ENCODE assay signal across 17 cellular contexts in genomic region chr5:142826093-142826492, GRCh38. TPM values are rescaled to one million over a fixed set of nuclear protein-coding genes. Genes with fewer than 3 reads are reported as not detected.
DNase-seq lines count a peak whose midpoint lies in the region; ATAC-seq and TF ChIP-seq lines count a peak whose summit lies in the region.
"Had no signal": no experiment of that assay in that cellular context is flagged by ENCODE, and none has a peak within 500 bp of the region (broad histone marks: within the 10 kb centered on the region; RNA-seq: fewer than 3 reads in every experiment).

No MANE protein-coding gene starts in this region.

- in situ Hi-C loops in IMR-90 (cut with MboI; ENCODE audit: low sequenced_read_pairs), result no loop called here

- H2AK5ac ChIP-seq in IMR-90 (ENCODE audit: low read depth, low read length), result no peak overlapping the region; the same call in 1 of the 2 replicates

- intact Hi-C loops in CD14-positive monocyte (cut with micrococcal nuclease), result loop anchor here in 1 of 2 donors (5.0 kb wide), 1 partner anchor 34 kb away; no protein-coding TSS in a partner anchor
- intact Hi-C loops in IMR-90 (cut with micrococcal nuclease), result no loop called here

- H3K14ac ChIP-seq in IMR-90 (replicated peaks; ENCODE audit: low read depth, low read length), result peak overlapping the region; percentile 24; the same call in 1 of the 2 replicates

- H3K27ac ChIP-seq in IMR-90 (ENCODE audit: insufficient read depth, low read length) (no peak overlapping the region), parathyroid adenoma (peak overlapping the region; percentile 36), hepatocyte (no peak overlapping the region)
- H3K27ac ChIP-seq: lower lobe of right lung had no signal

- no peaks in the 10 kb centered on the region for H3K79me2 ChIP-seq in parathyroid adenoma
- peaks cover 51% of the 10 kb centered on the region for H3K79me2 ChIP-seq in hepatocyte

- H3K4me3 Mint-ChIP-seq in CD14-positive monocyte, result no peak overlapping the region
- no peak overlapping the region for H3K4me3 Mint-ChIP-seq in chondrocyte (ENCODE audit: unreplicated experiment)
- H3K4me3 Mint-ChIP-seq: H9, nephron progenitor cell had no signal

- H3K4me1 Mint-ChIP-seq in CD14-positive monocyte, result peaks cover 80% of the 10 kb centered on the region
- H3K4me1 Mint-ChIP-seq in chondrocyte (ENCODE audit: low read depth), result peaks cover 80% of the 10 kb centered on the region

- H4K91ac ChIP-seq in IMR-90 (ENCODE audit: insufficient read depth, low read depth, low read length), result no peak overlapping the region

- H3K56ac ChIP-seq in IMR-90 (ENCODE audit: extremely low read depth, insufficient read depth, low read length), result no peak overlapping the region

- POLR2A ChIA-PET in IMR-90 (lab: Charles Lee; ENCODE audit: unreplicated experiment), result no interaction called here

- peaks cover 0 to 1% (median 0%) of the 10 kb centered on the region in 7 donors for H3K9me3 Mint-ChIP-seq in CD14-positive monocyte
- no peaks in the 10 kb centered on the region for H3K9me3 Mint-ChIP-seq in chondrocyte (ENCODE audit: low read depth)
- H3K9me3 Mint-ChIP-seq: H9 had no signal

- H2BK20ac ChIP-seq in IMR-90 (ENCODE audit: low read depth, low read length), result peak overlapping the region; percentile 73; the same call in 1 of the 2 replicates

- peak overlapping the region; percentile 86; the same call in 1 of the 3 replicates for H2BK15ac ChIP-seq in IMR-90 (ENCODE audit: low read depth, low read length)

- H3K36me3 ChIP-seq in IMR-90 (ENCODE audit: control insufficient read depth, insufficient read depth, low read length), result no peaks in the 10 kb centered on the region
- no peaks in the 10 kb centered on the region for H3K36me3 ChIP-seq in parathyroid adenoma (ENCODE audit: control insufficient read depth, insufficient read depth, low read length)
- H3K36me3 ChIP-seq in hepatocyte (replicated peaks; ENCODE audit: insufficient read depth, low read depth), result no peaks in the 10 kb centered on the region
- H3K36me3 ChIP-seq: lower lobe of right lung had no signal

- H3K18ac ChIP-seq in IMR-90 (ENCODE audit: low read depth, low read length), result no peak overlapping the region

- H3K27me3 ChIP-seq in IMR-90 (ENCODE audit: control insufficient read depth, insufficient read depth, low read length) (no peaks in the 10 kb centered on the region), parathyroid adenoma (ENCODE audit: control insufficient read depth, insufficient read depth, low read length) (no peaks in the 10 kb centered on the region), hepatocyte (no peaks in the 10 kb centered on the region)

- H3K9ac ChIP-seq in IMR-90 (ENCODE audit: low read depth, low read length), result no peak overlapping the region
- H3K9ac ChIP-seq in parathyroid adenoma, result no peak overlapping the region

- H3K4ac ChIP-seq in IMR-90 (ENCODE audit: low read depth, low read length), result no peak overlapping the region

- BruUV-seq in IMR-90 (replicated peaks; lab: Mats Ljungman, UMichigan), result no TSS peak

- H3K9me3 ChIP-seq in IMR-90 (ENCODE audit: control insufficient read depth, insufficient read depth, low read length), result no peaks in the 10 kb centered on the region
- H3K9me3 ChIP-seq in parathyroid adenoma (ENCODE audit: control insufficient read depth, low read length), result no peaks in the 10 kb centered on the region
- H3K9me3 ChIP-seq in hepatocyte (ENCODE audit: low read depth), result no peaks in the 10 kb centered on the region
- H3K9me3 ChIP-seq: lower lobe of right lung had no signal

- TF ChIP-seq RAD21 in IMR-90 (IDR thresholded peaks at IDR 0.05; ENCODE audit: low read length), result no peak

- H4K8ac ChIP-seq in IMR-90 (ENCODE audit: low read depth in 2 of 2, low read length in 2 of 2), result no peak overlapping the region

- H3K4me1 ChIP-seq in IMR-90 (ENCODE audit: control insufficient read depth, insufficient read depth, low read length) (peaks cover 32% of the 10 kb centered on the region), parathyroid adenoma (peaks cover 11% of the 10 kb centered on the region), hepatocyte (ENCODE audit: insufficient read depth) (peaks cover 39% of the 10 kb centered on the region)

- H3K4me2 ChIP-seq in IMR-90 (ENCODE audit: low read depth, low read length), result no peak overlapping the region
- peak overlapping the region; percentile 21 for H3K4me2 ChIP-seq in parathyroid adenoma (ENCODE audit: low read length)
- no peak overlapping the region for H3K4me2 ChIP-seq in hepatocyte

- no peak overlapping the region for H3K23ac ChIP-seq in IMR-90 (ENCODE audit: low read depth, low read length)

- CTCF ChIA-PET in IMR-90 (lab: Yijun Ruan, JAX), result no interaction called here

- H3K4me3 ChIP-seq in IMR-90 (ENCODE audit: insufficient read depth, low read depth, low read length) (no peak overlapping the region), parathyroid adenoma (ENCODE audit: low read depth, low read length) (no peak overlapping the region), hepatocyte (no peak overlapping the region)
- H3K4me3 ChIP-seq: lower lobe of right lung had no signal

- peak overlapping the region in 6 of 7 donors; percentile 88 to 94 (median 90) for H3K27ac Mint-ChIP-seq in CD14-positive monocyte
- peak overlapping the region; percentile 24 for H3K27ac Mint-ChIP-seq in chondrocyte (ENCODE audit: unreplicated experiment)
- H3K27ac Mint-ChIP-seq: H9, nephron progenitor cell had no signal

- H2AFZ ChIP-seq in IMR-90 (replicated peaks; ENCODE audit: low read length, poor library complexity) (no peak overlapping the region), parathyroid adenoma (no peak overlapping the region), hepatocyte (no peak overlapping the region)

- H2AK9ac ChIP-seq in IMR-90 (replicated peaks; ENCODE audit: low read depth, low read length, poor library complexity), result no peak overlapping the region

- no peak for TF ChIP-seq POLR2A in IMR-90 (IDR thresholded peaks at IDR 0.05; ENCODE audit: low read depth, low read length)

- ATAC-seq in IMR-90 (ENCODE audit: low read depth), result no peak

- peaks cover 32 to 44% of the 10 kb centered on the region in 2 donors for H3K36me3 Mint-ChIP-seq in CD14-positive monocyte
- no peaks in the 10 kb centered on the region for H3K36me3 Mint-ChIP-seq in chondrocyte (ENCODE audit: low read depth)

- TF ChIP-seq CTCF in CD14-positive monocyte (IDR thresholded peaks at IDR 0.05), result no peak
- TF ChIP-seq CTCF in IMR-90 (conservative IDR thresholded peaks at IDR 0.05; ENCODE audit: low read depth, low read length), result no peak
- no peak for TF ChIP-seq CTCF in chondrocyte (IDR thresholded peaks at IDR 0.05)
- TF ChIP-seq CTCF in parathyroid adenoma (IDR thresholded peaks at IDR 0.05), result no peak
- TF ChIP-seq CTCF in hepatocyte (IDR thresholded peaks at IDR 0.05; ENCODE audit: poor library complexity), result no peak

- peaks cover 30% of the 10 kb centered on the region for H3K9me1 ChIP-seq in IMR-90 (ENCODE audit: insufficient read depth, low read length)

- peaks cover 0 to 18% of the 10 kb centered on the region in 2 experiments; a peak in 1 of 4 replicates for H3K79me1 ChIP-seq in IMR-90 (ENCODE audit: low read depth in 1 of 2, low read length in 2 of 2)

- H2BK120ac ChIP-seq in IMR-90 (ENCODE audit: low read depth, low read length), result peak overlapping the region; percentile 53

- no peak overlapping the region for H4K5ac ChIP-seq in IMR-90 (ENCODE audit: low read depth, low read length)

- H2BK5ac ChIP-seq in IMR-90 (ENCODE audit: low read depth, low read length, poor library complexity, severe bottlenecking), result no peak overlapping the region

- dilution Hi-C loops in IMR-90 (cut with HindIII; ENCODE audit: low sequenced_read_pairs, unreplicated experiment), result no loop called here

- H3K27me3 Mint-ChIP-seq in CD14-positive monocyte (ENCODE audit: low read depth in 3 of 3), result no peaks in the 10 kb centered on the region
- H3K27me3 Mint-ChIP-seq in chondrocyte (ENCODE audit: low read depth), result no peaks in the 10 kb centered on the region

- no peaks in the 10 kb centered on the region for H3K9me2 ChIP-seq in hepatocyte (replicated peaks; ENCODE audit: insufficient read depth)

- no peak for DNase-seq in CD14-positive monocyte (ENCODE audit: low spot score)
- DNase-seq in IMR-90, result no peak
- DNase-seq in chondrocyte (ENCODE audit: low spot score), result no peak
- DNase-seq in NCI-H82 treated with DMSO at 0.1 percent for 48 hours (lab: John Stamatoyannopoulos, UW; ENCODE audit: unreplicated experiment), result no peak
- DNase-seq in stimulated activated naive CD4-positive, alpha-beta T cell treated with Interleukin-2 at 50 U/mL for 16 hours (lab: John Stamatoyannopoulos, UW), result no peak
- DNase-seq in KG1 (lab: John Stamatoyannopoulos, UW), result no peak
- no peak for DNase-seq in hepatocyte (ENCODE audit: low spot score)
- DNase-seq: activated CD4-positive, alpha-beta T cell treated with anti-CD3 and anti-CD28 coated beads, Interleukin-2, amount 50 U/mL, for 4 hours; anterior cingulate cortex; H9; lower lobe of right lung; NCI-H1048; NCI-H774; nephron progenitor cell; retina; T-helper 9 cell had no signal

- H4K20me1 ChIP-seq in IMR-90 (ENCODE audit: insufficient read depth, low read length) (no peaks in the 10 kb centered on the region), hepatocyte (ENCODE audit: insufficient read depth, poor library complexity, severe bottlenecking) (no peaks in the 10 kb centered on the region)

- 100% methylated on average over 1 of the region's 5 CpGs; no CpG with 5 or more reads in 1 of the 2 experiments for WGBS in IMR-90 (ENCODE audit: extremely low coverage in 2 of 2, insufficient read length in 1 of 2), 2 experiments
- WGBS in hepatocyte (ENCODE audit: low lambda C conversion rate, missing lambda C conversion rate), result 76% methylated on average over 5 of the region's 5 CpGs

TF ChIP-seq in IMR-90, 13 proteins besides CTCF, POLR2A, EP300 and RAD21 (continues in another document):
- no peak for TF ChIP-seq USF2 (IDR thresholded peaks at IDR 0.05; ENCODE audit: low read depth, low read length)

RNA-seq across cellular contexts. Expression of gene ARHGAP26, which starts 55.9 kb away (rescaled TPM):
- 10 to 100 TPM; 26.5 to 28.7 TPM for polyA plus RNA-seq in CD14-positive monocyte
- 0.54 and 0.56 TPM in 2 replicates for total RNA-seq in IMR-90 (2012; rRNA removed)
- 0.27 and 0.56 TPM in 2 replicates for polyA plus RNA-seq in IMR-90 (2012; rRNA removed)
- 0.06 and 0.13 TPM in 2 replicates for polyA plus RNA-seq in IMR-90 (2012; cell fraction: cytosol; rRNA removed)
- 0.40 and 2.1 TPM in 2 replicates for polyA plus RNA-seq in IMR-90 (2012; cell fraction: nucleus; rRNA removed; ENCODE audit: low replicate concordance)
- total RNA-seq in chondrocyte, result 6.0 to 16.7 TPM (median 16.4 TPM) in 3 replicates
- 16.5 and 20.0 TPM in 2 replicates for total RNA-seq in hepatocyte
- polyA plus RNA-seq in hepatocyte, result 11.7 and 19.8 TPM in 2 replicates
